ENCODE assay signal across 17 cellular contexts in the genomic region with DNA sequence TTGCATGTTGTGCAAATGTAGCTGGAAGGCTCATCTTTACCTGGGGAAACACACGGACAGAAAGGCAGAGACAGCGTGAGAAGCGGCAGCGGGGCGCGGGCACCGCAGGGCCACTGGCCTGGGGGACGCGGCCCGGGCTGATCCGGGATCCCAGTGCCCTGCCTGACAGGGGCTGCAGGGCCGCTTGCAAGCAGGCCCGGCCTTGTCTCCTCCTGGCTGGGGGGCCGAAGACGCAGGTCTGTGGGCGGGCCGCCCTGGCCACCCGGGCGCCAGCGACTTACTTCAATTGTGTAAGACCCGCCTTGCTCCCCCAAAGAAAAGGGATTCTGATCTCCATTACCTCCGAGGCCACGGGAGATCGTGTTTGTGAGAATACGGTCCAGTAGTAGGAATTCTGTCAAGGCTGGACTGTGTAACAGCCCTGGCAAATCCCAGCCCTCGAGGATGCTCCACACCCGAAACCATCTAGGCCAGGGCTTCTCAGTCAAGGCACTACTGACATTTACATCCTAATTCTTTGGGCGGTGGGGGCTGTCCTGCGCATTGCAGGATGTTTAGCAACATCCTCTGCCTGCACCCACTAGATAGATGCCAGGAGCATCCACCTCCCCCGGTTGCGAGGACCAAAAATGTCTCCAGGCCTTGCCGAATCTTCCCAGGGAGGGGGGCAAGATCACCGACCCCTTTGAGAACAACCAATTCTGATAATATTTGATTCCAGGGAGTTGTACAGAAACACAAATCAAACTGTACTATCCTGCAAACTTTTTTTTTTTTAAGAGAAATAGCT.
DNase-seq lines count a peak whose midpoint lies in the region; ATAC-seq and TF ChIP-seq lines count a peak whose summit lies in the region.
"Had no signal": no experiment of that assay in that cellular context is flagged by ENCODE, and none has a peak within 500 bp of the region (broad histone marks: within the 10 kb centered on the region; RNA-seq: fewer than 3 reads in every experiment).

No MANE protein-coding gene starts in this region.

- no peak overlapping the region for H3K4me3 ChIP-seq in RWPE2 (ENCODE audit: severe bottlenecking)
- H3K4me3 ChIP-seq in testis, result peak overlapping the region; percentile 39 to 52
- no peak overlapping the region for H3K4me3 ChIP-seq in Caco-2 (ENCODE audit: low read depth, low read length)
- H3K4me3 ChIP-seq: psoas muscle, upper lobe of right lung had no signal

- no TSS peak for BruUV-seq in Caco-2 (replicated peaks; lab: Mats Ljungman, UMichigan)

- H3K9me3 Mint-ChIP-seq in effector memory CD8-positive, alpha-beta T cell, result no peaks in the 10 kb centered on the region
- H3K9me3 Mint-ChIP-seq in Caco-2 (ENCODE audit: unreplicated experiment), result no peaks in the 10 kb centered on the region
- H3K9me3 Mint-ChIP-seq: T-helper 1 cell treated with Interleukin-12 subunit alpha and Interleukin-12 subunit beta and Interleukin-4 antibody, amounts not matched to agents 30 μg/mL and 1 μg/mL, for 36 hours had no signal

- H3K27me3 ChIP-seq in RWPE2 (ENCODE audit: insufficient read depth, poor library complexity, severe bottlenecking) (no peaks in the 10 kb centered on the region), testis (no peaks in the 10 kb centered on the region), Caco-2 (replicated peaks; ENCODE audit: control insufficient read depth, insufficient read depth, low read length) (no peaks in the 10 kb centered on the region)
- H3K27me3 ChIP-seq: upper lobe of right lung had no signal

- peak; percentile 61 for DNase-seq in activated effector memory CD4-positive, alpha-beta T cell treated with anti-CD3 and anti-CD28 coated beads, Interleukin-2, amount 50 U/mL, for 16 hours
- DNase-seq in activated effector memory CD4-positive, alpha-beta T cell treated with Interleukin-2 at 50 U/mL for 16 hours, result no peak
- DNase-seq in RWPE2 (ENCODE audit: low spot score) (peak; percentile 42), testis (no peak), Caco-2 (no peak), GM13976 (ENCODE audit: low spot score) (no peak)
- no peak for DNase-seq in effector memory CD8-positive, alpha-beta T cell
- DNase-seq: activated naive CD4-positive, alpha-beta T cell treated with Interleukin-2 at 50 U/mL for 16 hours; NCI-H1105; NCI-H2081; NCI-H226; NCI-H748 treated with DMSO at 0.1 percent for 48 hours; psoas muscle; upper lobe of right lung had no signal

- H3K36me3 Mint-ChIP-seq in effector memory CD8-positive, alpha-beta T cell (ENCODE audit: insufficient read depth), result peaks cover 71% of the 10 kb centered on the region
- no peaks in the 10 kb centered on the region for H3K36me3 Mint-ChIP-seq in Caco-2 (ENCODE audit: insufficient read depth, unreplicated experiment)

- H3K4me1 Mint-ChIP-seq in effector memory CD8-positive, alpha-beta T cell (ENCODE audit: low read depth in 2 of 2), result peaks cover 26% of the 10 kb centered on the region in 2 donors
- no peaks in the 10 kb centered on the region for H3K4me1 Mint-ChIP-seq in Caco-2 (ENCODE audit: low read depth, unreplicated experiment)

- TF ChIP-seq POLR2A in testis (IDR thresholded peaks at IDR 0.05), result no peak

- no peaks in the 10 kb centered on the region for H3K9me3 ChIP-seq in RWPE2 (ENCODE audit: severe bottlenecking)
- no peaks in the 10 kb centered on the region for H3K9me3 ChIP-seq in testis
- H3K9me3 ChIP-seq in Caco-2, result no peaks in the 10 kb centered on the region
- H3K9me3 ChIP-seq: psoas muscle, upper lobe of right lung had no signal

- H3K27me3 Mint-ChIP-seq in effector memory CD8-positive, alpha-beta T cell, result no peaks in the 10 kb centered on the region
- H3K27me3 Mint-ChIP-seq in Caco-2 (ENCODE audit: insufficient read depth, unreplicated experiment), result peaks cover 1% of the 10 kb centered on the region

- CTCF ChIA-PET in Caco-2 (lab: Charles Lee), result no interaction called here

- no peak for TF ChIP-seq CTCF in RWPE2 (IDR thresholded peaks at IDR 0.05; ENCODE audit: poor library complexity, severe bottlenecking)
- no peak for TF ChIP-seq CTCF in testis (IDR thresholded peaks at IDR 0.05)
- TF ChIP-seq CTCF in Caco-2 (IDR thresholded peaks at IDR 0.05; ENCODE audit: insufficient read depth in 1 of 2, low read depth in 1 of 2, low read length in 1 of 2, severe bottlenecking in 1 of 2, unreplicated experiment in 1 of 2), result no peak
- no peak for TF ChIP-seq CTCF in GM13976 (IDR thresholded peaks at IDR 0.05; ENCODE audit: borderline replicate concordance, control extremely low read depth, extremely low read depth, insufficient read depth, missing control alignments)

- intact Hi-C loops in testis (cut with DNase I; ENCODE audit: low total_unique reads), result no loop called here
- intact Hi-C loops in Caco-2 (cut with micrococcal nuclease; ENCODE audit: unreplicated experiment), result no loop called here

- WGBS in testis, 2 donors, result 67 to 77% methylated on average over 12 to 33 of the region's 33 CpGs

- peak overlapping the region; percentile 72 to 96 for H3K27ac Mint-ChIP-seq in effector memory CD8-positive, alpha-beta T cell
- no peak overlapping the region for H3K27ac Mint-ChIP-seq in Caco-2 (ENCODE audit: unreplicated experiment)
- H3K27ac Mint-ChIP-seq: T-helper 1 cell treated with Interleukin-12 subunit alpha and Interleukin-12 subunit beta and Interleukin-4 antibody, amounts not matched to agents 30 μg/mL and 1 μg/mL, for 36 hours had no signal

- H3K4me1 ChIP-seq in RWPE2 (ENCODE audit: insufficient read depth, poor library complexity, severe bottlenecking), result no peaks in the 10 kb centered on the region
- H3K4me1 ChIP-seq in testis, result peaks cover 6% of the 10 kb centered on the region
- H3K4me1 ChIP-seq in Caco-2, result no peaks in the 10 kb centered on the region
- H3K4me1 ChIP-seq: psoas muscle, upper lobe of right lung had no signal

- ATAC-seq in RWPE2 (ENCODE audit: low read depth) (no peak), HG03521 (IDR thresholded peaks at IDR 0.05; ENCODE audit: unreplicated experiment) (no peak)
- ATAC-seq in effector memory CD8-positive, alpha-beta T cell (replicated peaks), result no peak
- ATAC-seq: HCT116, psoas muscle, upper lobe of right lung had no signal

- no peak overlapping the region for H3K4me3 Mint-ChIP-seq in effector memory CD8-positive, alpha-beta T cell
- H3K4me3 Mint-ChIP-seq in Caco-2 (ENCODE audit: unreplicated experiment), result no peak overlapping the region
- H3K4me3 Mint-ChIP-seq: T-helper 1 cell treated with Interleukin-12 subunit alpha and Interleukin-12 subunit beta and Interleukin-4 antibody, amounts not matched to agents 30 μg/mL and 1 μg/mL, for 36 hours had no signal

- H3K36me3 ChIP-seq in RWPE2 (ENCODE audit: low read depth) (no peaks in the 10 kb centered on the region), testis (ENCODE audit: low read depth, missing control alignments) (no peaks in the 10 kb centered on the region), Caco-2 (ENCODE audit: control insufficient read depth, insufficient read depth, low read length) (no peaks in the 10 kb centered on the region)
- H3K36me3 ChIP-seq: upper lobe of right lung had no signal

- H3K27ac ChIP-seq in RWPE2 (ENCODE audit: poor library complexity, severe bottlenecking) (no peak overlapping the region), testis (no peak overlapping the region)
- H3K27ac ChIP-seq: psoas muscle, upper lobe of right lung had no signal

- POLR2A ChIA-PET in Caco-2 (lab: Charles Lee), result no interaction called here

- in situ Hi-C loops in GM13976 (cut with MboI; ENCODE audit: low sequenced_read_pairs, unreplicated experiment), result no loop called here

Comparison
In these comparisons a context has a peak if more than half of its experiments do, and no peak if none do; other contexts are left out.
1. DNase-seq: peak in activated effector memory CD4-positive, alpha-beta T cell treated with anti-CD3 and anti-CD28 coated beads, Interleukin-2, amount 50 U/mL, for 16 hours (single experiment) and RWPE2 (single experiment); none in activated effector memory CD4-positive, alpha-beta T cell treated with Interleukin-2 at 50 U/mL for 16 hours (single experiment), effector memory CD8-positive, alpha-beta T cell (0 of 3), testis (single experiment), Caco-2 (0 of 2) and GM13976 (single experiment).
2. H3K4me3 ChIP-seq: peak in testis (2 of 2); none in RWPE2 (single experiment) and Caco-2 (single experiment).